In the genomic region with DNA sequence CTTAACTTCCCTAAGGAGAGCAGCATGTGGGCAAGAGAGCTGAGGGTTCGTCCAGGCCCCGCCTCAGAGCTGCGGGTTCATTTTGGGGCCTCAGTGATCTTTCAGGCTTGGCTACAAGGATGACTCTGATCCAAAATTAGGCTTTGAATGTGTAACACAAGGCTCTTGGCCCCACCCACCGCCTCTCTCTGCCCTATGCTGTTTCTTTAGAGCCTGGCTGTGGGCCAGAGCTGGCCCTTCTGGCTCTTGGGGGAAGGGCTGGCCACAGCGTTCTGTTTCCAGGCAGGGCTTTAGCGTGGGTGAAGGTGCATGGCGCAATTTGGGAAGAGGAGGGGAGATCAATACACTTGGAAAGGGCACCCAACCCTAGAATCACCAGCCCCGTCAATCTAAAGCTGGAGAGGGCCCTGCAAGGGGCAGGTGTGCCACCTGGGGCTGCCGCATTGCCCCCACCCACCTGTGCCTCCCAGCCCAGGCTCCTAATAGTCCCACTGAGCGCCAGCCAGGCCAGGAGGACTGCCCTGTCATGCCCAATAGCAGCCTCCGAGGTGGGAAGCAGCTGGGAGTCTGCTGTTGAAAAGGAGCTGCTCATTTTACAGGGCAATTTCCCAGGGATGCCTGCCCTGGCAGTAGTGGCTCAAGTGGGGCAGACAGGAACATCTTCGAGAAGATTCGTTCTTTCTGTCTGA, we compare ENCODE assay signal across 8 cellular contexts.
A peak's percentile ranks its signal among the peaks of the same experiment; 100 is the strongest.
DNase-seq lines count a peak whose midpoint lies in the region; TF ChIP-seq lines count a peak whose summit lies in the region.

No MANE protein-coding gene starts in this region.

- H3K27ac ChIP-seq in skin epidermis: peak overlapping the region in 18 of 21 experiments; percentile 41 to 85 (median 69)

- peak; percentile 70 for DNase-seq in EL
- peak; percentile 87 for DNase-seq in NCI-H2171 treated with DMSO at 0.1 percent for 48 hours (lab: John Stamatoyannopoulos, UW)
- peak; percentile 33 for DNase-seq in astrocyte of the cerebellum (ENCODE audit: low read depth)
- peak; percentile 66 for DNase-seq in hepatic stellate cell (ENCODE audit: low spot score)
- DNase-seq in kidney tubule cell (ENCODE audit: low spot score): no peak
- DNase-seq in OCI-M2 (lab: John Stamatoyannopoulos, UW; ENCODE audit: unreplicated experiment): no peak
- DNase-seq in SW 1271 (lab: John Stamatoyannopoulos, UW): no peak

- no peak overlapping the region for H3K4me3 ChIP-seq in astrocyte of the cerebellum (ENCODE audit: low read depth, low read length)
- no peak overlapping the region for H3K4me3 ChIP-seq in skin epidermis

- in situ Hi-C loops in astrocyte of the cerebellum (cut with HindIII; ENCODE audit: low sequenced_read_pairs): loop anchor here (5.0 kb wide), 2 partner anchors 56 to 86 kb away; a partner anchor contains a TSS

- TF ChIP-seq CTCF in astrocyte of the cerebellum (IDR thresholded peaks at IDR 0.05; ENCODE audit: low read depth, low read length, missing control alignments): no peak

Comparison
In these comparisons a context has a peak if more than half of its experiments do, and no peak if none do; other contexts are left out.
1. DNase-seq: peak in EL (single experiment), NCI-H2171 treated with DMSO at 0.1 percent for 48 hours (single experiment), astrocyte of the cerebellum (single experiment) and hepatic stellate cell (single experiment); none in kidney tubule cell (single experiment), OCI-M2 (single experiment) and SW 1271 (0 of 2).